8 cellular contexts compared by ENCODE assay signal in genomic region chr5:108749130-108749861, GRCh38. TPM values are rescaled to one million over a fixed set of nuclear protein-coding genes. Genes with fewer than 3 reads are reported as not detected.
DNase-seq lines count a peak whose midpoint lies in the region; ATAC-seq and TF ChIP-seq lines count a peak whose summit lies in the region.

No MANE protein-coding gene starts in this region.

- H3K9me3 ChIP-seq in stomach smooth muscle (ENCODE audit: control insufficient read depth in 2 of 2, low read length in 2 of 2) = no peaks in the 10 kb centered on the region

- no peaks in the 10 kb centered on the region for H3K4me1 ChIP-seq in stomach smooth muscle (ENCODE audit: control insufficient read depth, insufficient read depth, low read length)

- H3K36me3 ChIP-seq in stomach smooth muscle (ENCODE audit: control insufficient read depth in 2 of 2, insufficient read depth in 2 of 2, low read length in 2 of 2) = no peaks in the 10 kb centered on the region

- peak overlapping the region; percentile 86 to 88 for H3K4me3 ChIP-seq in stomach smooth muscle (ENCODE audit: low read length in 2 of 2)

- peak overlapping the region; percentile 65 to 73 for H3K9ac ChIP-seq in stomach smooth muscle (ENCODE audit: low read length in 2 of 2)

- H3K27me3 ChIP-seq in stomach smooth muscle (ENCODE audit: control insufficient read depth in 1 of 2, insufficient read depth in 2 of 2, low read length in 2 of 2) = no peaks in the 10 kb centered on the region

- peak overlapping the region; percentile 97 for H3K27ac ChIP-seq in stomach smooth muscle (ENCODE audit: low read length)

- peak; percentile 25 for ATAC-seq in GM19463 (IDR thresholded peaks at IDR 0.05; ENCODE audit: unreplicated experiment)
- ATAC-seq in HG03457 (IDR thresholded peaks at IDR 0.05; ENCODE audit: unreplicated experiment) = peak; percentile 22
- peak; percentile 63 for ATAC-seq in SK-N-SH treated with all-trans-retinoic acid at 6 μM for 48 hours

- DNase-seq in EH (ENCODE audit: low read depth) = peak; percentile 29
- DNase-seq in dermis blood vessel endothelial cell = peak; percentile 34
- DNase-seq in lung microvascular endothelial cell (ENCODE audit: low read depth in 2 of 2) = peak; percentile 11 to 20
- DNase-seq in NCI-H226 = no peak

TF ChIP-seq in SK-N-SH treated with all-trans-retinoic acid at 6 μM for 48 hours, 23 proteins besides CTCF, POLR2A, EP300 and RAD21:
- TF ChIP-seq PATZ1 (CRISPR knock-in tag; IDR thresholded peaks at IDR 0.05; ENCODE audit: borderline replicate concordance) = no peak; the same call in 1 of the 2 replicates
- no peak for TF ChIP-seq ZC3H10 (CRISPR knock-in tag; IDR thresholded peaks at IDR 0.05)
- no peak for TF ChIP-seq BACH2 (CRISPR knock-in tag; IDR thresholded peaks at IDR 0.05; ENCODE audit: borderline replicate concordance)
- no peak for TF ChIP-seq ZNF8 (CRISPR knock-in tag; IDR thresholded peaks at IDR 0.05)
- no peak for TF ChIP-seq ZFP3 (CRISPR knock-in tag; IDR thresholded peaks at IDR 0.05)
- TF ChIP-seq ARNTL (CRISPR knock-in tag; IDR thresholded peaks at IDR 0.05; ENCODE audit: borderline replicate concordance, low read depth) = no peak
- no peak for TF ChIP-seq RARB (CRISPR knock-in tag; IDR thresholded peaks at IDR 0.05)
- no peak for TF ChIP-seq ZFP30 (CRISPR knock-in tag; IDR thresholded peaks at IDR 0.05)
- TF ChIP-seq SNAI2 (CRISPR knock-in tag; IDR thresholded peaks at IDR 0.05) = no peak
- no peak for TF ChIP-seq ZNF70 (CRISPR knock-in tag; IDR thresholded peaks at IDR 0.05)
- no peak for TF ChIP-seq TCF4 (CRISPR knock-in tag; IDR thresholded peaks at IDR 0.05; ENCODE audit: borderline replicate concordance)
- no peak for TF ChIP-seq OSR1 (CRISPR knock-in tag; IDR thresholded peaks at IDR 0.05)
- TF ChIP-seq ISL1 (CRISPR knock-in tag; IDR thresholded peaks at IDR 0.05) = no peak
- TF ChIP-seq ZNF565 (CRISPR knock-in tag; conservative IDR thresholded peaks at IDR 0.05; ENCODE audit: low read depth) = no peak
- no peak for TF ChIP-seq TOX (CRISPR knock-in tag; IDR thresholded peaks at IDR 0.05; ENCODE audit: borderline replicate concordance)
- TF ChIP-seq CSRNP3 (CRISPR knock-in tag; IDR thresholded peaks at IDR 0.05) = no peak
- no peak for TF ChIP-seq CREB5 (CRISPR knock-in tag; IDR thresholded peaks at IDR 0.05; ENCODE audit: low read depth)
- TF ChIP-seq CSDC2 (CRISPR knock-in tag; IDR thresholded peaks at IDR 0.05) = no peak

RNA-seq across cellular contexts. Expression of gene FER, which starts 1.6 kb away (rescaled TPM):
- total RNA-seq in dermis blood vessel endothelial cell = 29.1 and 32.5 TPM in 2 replicates
- total RNA-seq in lung microvascular endothelial cell = 10.0 and 18.3 TPM in 2 replicates
